ENCODE assay signal across 21 cellular contexts in the genomic region with DNA sequence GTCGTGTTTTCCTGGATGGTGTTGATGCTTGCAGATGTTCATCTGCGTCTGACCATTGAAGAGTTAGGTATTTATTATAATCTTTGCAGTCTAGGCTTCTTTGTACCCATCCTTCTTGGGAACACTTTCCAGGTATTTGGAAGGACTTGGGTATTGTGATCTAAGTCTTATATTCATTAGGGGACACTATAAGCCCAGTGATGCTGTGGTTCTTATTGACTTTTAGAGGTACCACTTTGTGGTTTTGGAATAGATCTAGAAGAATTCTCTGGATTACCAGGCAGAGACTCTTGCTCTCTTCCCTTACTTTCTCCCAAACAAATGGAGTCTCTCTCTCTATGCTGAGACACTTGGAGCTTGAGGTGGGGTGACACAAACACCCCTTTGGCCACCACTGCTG. TPM values are rescaled to one million over a fixed set of nuclear protein-coding genes. Genes with fewer than 3 reads are reported as not detected.
DNase-seq lines count a peak whose midpoint lies in the region; TF ChIP-seq lines count a peak whose summit lies in the region.
"Had no signal": no experiment of that assay in that cellular context is flagged by ENCODE, and none has a peak within 500 bp of the region (broad histone marks: within the 10 kb centered on the region; RNA-seq: fewer than 3 reads in every experiment).

No MANE protein-coding gene starts in this region.

- TF ChIP-seq CTCF in OCI-LY7 (conservative IDR thresholded peaks at IDR 0.05; ENCODE audit: low read length) (peak; percentile 52), epithelial cell of proximal tubule (conservative IDR thresholded peaks at IDR 0.05; ENCODE audit: low read depth, low read length) (peak; percentile 17), thyroid gland (IDR thresholded peaks at IDR 0.05) (no peak), uterus (IDR thresholded peaks at IDR 0.05) (no peak)

- CTCF ChIA-PET in OCI-LY7 (lab: Charles Lee; ENCODE audit: unreplicated experiment) = no interaction called here

- intact Hi-C loops in OCI-LY7 (cut with micrococcal nuclease; ENCODE audit: unreplicated experiment) = no loop called here
- intact Hi-C loops in thyroid gland (cut with DNase I) = no loop called here
- intact Hi-C loops in uterus (cut with DNase I; ENCODE audit: low total_unique reads) = no loop called here

- no peaks in the 10 kb centered on the region for H3K79me2 ChIP-seq in OCI-LY7 (ENCODE audit: insufficient read depth, low read depth, low read length)

- H3K27me3 ChIP-seq in thyroid gland (no peaks in the 10 kb centered on the region), uterus (no peaks in the 10 kb centered on the region)
- H3K27me3 ChIP-seq: Peyer's patch had no signal

- H3K36me3 ChIP-seq in OCI-LY7 (ENCODE audit: insufficient read depth, low read length) = no peaks in the 10 kb centered on the region
- H3K36me3 ChIP-seq in thyroid gland = no peaks in the 10 kb centered on the region
- H3K36me3 ChIP-seq in uterus = no peaks in the 10 kb centered on the region
- H3K36me3 ChIP-seq: Peyer's patch had no signal

- H3K27ac ChIP-seq in OCI-LY7 (ENCODE audit: low read depth, low read length, poor library complexity, severe bottlenecking) (no peak overlapping the region), thyroid gland (no peak overlapping the region), uterus (no peak overlapping the region)
- H3K27ac ChIP-seq: GM23248, KMS-11, Peyer's patch had no signal

- H3K4me2 ChIP-seq in OCI-LY7 (ENCODE audit: low read length) = no peak overlapping the region
- H3K4me2 ChIP-seq: KMS-11, SK-N-SH had no signal

- H3K9me3 ChIP-seq in OCI-LY7 (ENCODE audit: low read length) (no peaks in the 10 kb centered on the region), thyroid gland (no peaks in the 10 kb centered on the region), uterus (no peaks in the 10 kb centered on the region)
- H3K9me3 ChIP-seq: Peyer's patch, SK-N-SH had no signal

- TF ChIP-seq POLR2A in thyroid gland (IDR thresholded peaks at IDR 0.05) = no peak
- TF ChIP-seq POLR2A in uterus (IDR thresholded peaks at IDR 0.05) = no peak

- H2AFZ ChIP-seq in OCI-LY7 (ENCODE audit: low read length) = no peak overlapping the region
- H2AFZ ChIP-seq: GM23248 had no signal

- H4K20me1 ChIP-seq in OCI-LY7 (ENCODE audit: insufficient read depth, low read length) = no peaks in the 10 kb centered on the region

- H3K4me3 ChIP-seq in OCI-LY7 (ENCODE audit: low read depth, low read length, poor library complexity, severe bottlenecking) (no peak overlapping the region), epithelial cell of proximal tubule (ENCODE audit: low read depth, low read length) (no peak overlapping the region), thyroid gland (replicated peaks in 1 of 3) (no peak overlapping the region), uterus (no peak overlapping the region)
- H3K4me3 ChIP-seq: GM12878, GM23248, Peyer's patch had no signal

- POLR2A ChIA-PET in OCI-LY7 (lab: Charles Lee) = interaction anchor here (1.4 kb wide), 1 partner anchor 10 kb away, joined by 3 read pairs; no protein-coding TSS in a partner anchor

- H3K4me1 ChIP-seq in OCI-LY7 (ENCODE audit: insufficient read depth, low read length, poor library complexity, severe bottlenecking) = peaks cover 5% of the 10 kb centered on the region
- no peaks in the 10 kb centered on the region for H3K4me1 ChIP-seq in thyroid gland
- H3K4me1 ChIP-seq in uterus = no peaks in the 10 kb centered on the region
- H3K4me1 ChIP-seq: Peyer's patch had no signal

- BruUV-seq in OCI-LY7 (replicated peaks; lab: Mats Ljungman, UMichigan) = no TSS peak

- DNase-seq in NCI-H146 treated with DMSO at 0.1 percent for 48 hours (lab: John Stamatoyannopoulos, UW; ENCODE audit: unreplicated experiment) (peak; percentile 69), NCI-H146 (lab: John Stamatoyannopoulos, UW) (no peak), ELR (ENCODE audit: low read depth) (peak; percentile 20), OCI-LY7 (ENCODE audit: low spot score) (no peak), epithelial cell of proximal tubule (ENCODE audit: low read depth) (no peak), thyroid gland (no peak), uterus (no peak), medulla oblongata (ENCODE audit: extremely low spot score) (no peak)
- DNase-seq: Calu3; CD4-positive, alpha-beta memory T cell; DMS79; GM23248; NCI-H226; NCI-H526 treated with DMSO at 0.1 percent for 48 hours; Peyer's patch; SK-N-SH had no signal

- no peaks in the 10 kb centered on the region for H3K9me2 ChIP-seq in OCI-LY7 (ENCODE audit: insufficient read depth, low read length)
- H3K9me2 ChIP-seq: SK-N-SH had no signal

- WGBS in thyroid gland, 2 donors = 84 to 87% methylated on average over 2 of the region's 2 CpGs

RNA-seq across cellular contexts. Expression of a gene that starts 41.6 kb away (rescaled TPM):
- not detected in 2 replicates for total RNA-seq in OCI-LY7 (2014; rRNA removed; shearing (Covaris generic))
- not detected in 2 replicates for total RNA-seq in OCI-LY7 (2022)
- total RNA-seq in epithelial cell of proximal tubule = not detected in 2 replicates
- total RNA-seq in thyroid gland = not detected
- under 1 TPM in 1 of 4 donors, not detected in 3; 0.14 TPM for total RNA-seq in uterus
- total RNA-seq: A172; Calu3; CD4-positive, alpha-beta memory T cell; GM12878; GM23248; Peyer's patch; Right ventricle myocardium inferior; T-helper 1 cell treated with Interleukin-12 subunit alpha and Interleukin-12 subunit beta and Interleukin-4 antibody, amounts not matched to agents 30 ng/mL and 1 ng/mL, for 36 hours had no signal

Comparison
In these comparisons a context has a peak if more than half of its experiments do, and no peak if none do; other contexts are left out.
1. DNase-seq: peak in NCI-H146 treated with DMSO at 0.1 percent for 48 hours (single experiment) and ELR (single experiment); none in NCI-H146 (single experiment), OCI-LY7 (single experiment), epithelial cell of proximal tubule (single experiment), thyroid gland (0 of 2), uterus (0 of 2) and medulla oblongata (single experiment).
2. CTCF ChIP-seq: peak in OCI-LY7 (single experiment) and epithelial cell of proximal tubule (single experiment); none in thyroid gland (0 of 6) and uterus (0 of 4).